25 cellular contexts compared by ENCODE assay signal in genomic region chr9:107153336-107153735, GRCh38.
DNase-seq lines count a peak whose midpoint lies in the region; ATAC-seq and TF ChIP-seq lines count a peak whose summit lies in the region.
"Had no signal": no experiment of that assay in that cellular context is flagged by ENCODE, and none has a peak within 500 bp of the region (broad histone marks: within the 10 kb centered on the region; RNA-seq: fewer than 3 reads in every experiment).

No MANE protein-coding gene starts in this region.

- no peaks in the 10 kb centered on the region for H3K27me3 ChIP-seq in mesendoderm (ENCODE audit: insufficient read depth, low read length, poor library complexity)

- no peak overlapping the region for H2BK5ac ChIP-seq in mesendoderm (ENCODE audit: low read length)

- H3K9ac ChIP-seq in mesendoderm (ENCODE audit: low read length): no peak overlapping the region

- no peak for ATAC-seq in HG02678 (IDR thresholded peaks at IDR 0.05; ENCODE audit: unreplicated experiment)
- ATAC-seq in natural killer cell treated with Interleukin-12 subunit alpha and Interleukin-12 subunit beta and Interleukin-15 and Interleukin-18, amount 100 ng/mL, for 72 hours: no peak
- ATAC-seq: foreskin keratinocyte, lower lobe of right lung, right cardiac atrium, T-cell had no signal

- no peak overlapping the region for H3K23ac ChIP-seq in mesendoderm (ENCODE audit: low read length)

- H3K27me3 Mint-ChIP-seq in natural killer cell treated with Interleukin-12 subunit alpha and Interleukin-12 subunit beta and Interleukin-15 and Interleukin-18, amount 100 ng/mL, for 72 hours: peaks cover 28 to 46% of the 10 kb centered on the region in 2 donors

- H3K27ac ChIP-seq in C4-2B: peak overlapping the region; percentile 12; the same call in 1 of the 2 replicates
- no peak overlapping the region for H3K27ac ChIP-seq in mesendoderm (ENCODE audit: low read depth, low read length)
- H3K27ac ChIP-seq: foreskin keratinocyte, lower lobe of right lung had no signal

- no peak overlapping the region for H2BK120ac ChIP-seq in mesendoderm (ENCODE audit: low read depth, low read length)

- H3K4me3 ChIP-seq in astrocyte of the spinal cord (ENCODE audit: low read depth, low read length) (no peak overlapping the region), mesendoderm (ENCODE audit: low read length) (no peak overlapping the region)
- H3K4me3 ChIP-seq: lower lobe of right lung had no signal

- H3K18ac ChIP-seq in mesendoderm (ENCODE audit: low read length): no peak overlapping the region

- H3K27ac Mint-ChIP-seq in natural killer cell treated with Interleukin-12 subunit alpha and Interleukin-12 subunit beta and Interleukin-15 and Interleukin-18, amount 100 ng/mL, for 72 hours: no peak overlapping the region
- H3K27ac Mint-ChIP-seq: activated CD4-positive, alpha-beta T cell treated with anti-CD3 and anti-CD28 coated beads, Interleukin-2, amount 10 ng/mL, durations not matched to agents 7 days and 5 days; activated naive CD8-positive, alpha-beta T cell treated with anti-CD3 and anti-CD28 coated beads for 36 hours; activated T-helper 2 cell treated with anti-CD3 and anti-CD28 coated beads, Interferon-gamma antibody, Interleukin-2, Interleukin-4, amounts not matched to agents 10 μg/mL and 5 μg/mL and 100 μg/mL, durations not matched to agents 14 hours and 24 hours and 36 hours; CD4-positive, CD25-positive, alpha-beta regulatory T cell; dendritic cell treated with granulocyte-macrophage colony-stimulating factor and Interleukin-4, amounts not matched to agents 40 ng/mL and 50 ng/mL, for 4 days; T-cell had no signal

- DNase-seq in LHCN-M2 (ENCODE audit: low read depth): peak; percentile 87
- peak; percentile 23 for DNase-seq in astrocyte of the spinal cord (ENCODE audit: low read depth, low spot score)
- DNase-seq in mesendoderm: peak; percentile 31
- DNase-seq in cerebellum (ENCODE audit: low spot score): no peak
- no peak for DNase-seq in T-helper 1 cell
- no peak for DNase-seq in natural killer cell treated with Interleukin-12 subunit alpha and Interleukin-12 subunit beta and Interleukin-15 and Interleukin-18, amount 100 ng/mL, for 72 hours (ENCODE audit: low spot score)
- DNase-seq: activated CD4-positive, alpha-beta T cell treated with anti-CD3 and anti-CD28 coated beads, Interleukin-2, amount 10 ng/mL, durations not matched to agents 7 days and 5 days; activated naive CD8-positive, alpha-beta T cell treated with anti-CD3 and anti-CD28 coated beads for 36 hours; CD4-positive, CD25-positive, alpha-beta regulatory T cell; foreskin keratinocyte; GF-D8; hippocampal formation; Kasumi-1; lower lobe of right lung; naive B cell; NCI-H1436; NCI-H2171; NCI-H526 treated with DMSO at 0.1 percent for 48 hours; right cardiac atrium; substantia nigra; T-cell had no signal

- H3K79me2 ChIP-seq in mesendoderm (ENCODE audit: control insufficient read depth, insufficient read depth, low read length): no peaks in the 10 kb centered on the region

- no peak overlapping the region for H3K4ac ChIP-seq in mesendoderm (ENCODE audit: low read depth, low read length)

- H3K36me3 ChIP-seq in mesendoderm (ENCODE audit: control insufficient read depth, insufficient read depth, low read length): no peaks in the 10 kb centered on the region
- H3K36me3 ChIP-seq: lower lobe of right lung had no signal

- H4K5ac ChIP-seq in mesendoderm (ENCODE audit: low read length): no peak overlapping the region

- H3K79me1 ChIP-seq in mesendoderm (ENCODE audit: low read length): no peaks in the 10 kb centered on the region

- WGBS in mesendoderm (ENCODE audit: extremely low coverage, insufficient coverage, low lambda C conversion rate): no CpG with 5 or more reads among the region's 3 CpGs

- no peak overlapping the region for H3K56ac ChIP-seq in mesendoderm (ENCODE audit: low read length)

- H3K4me2 ChIP-seq in mesendoderm (ENCODE audit: low read length): no peak overlapping the region

- H3K9me3 Mint-ChIP-seq in natural killer cell treated with Interleukin-12 subunit alpha and Interleukin-12 subunit beta and Interleukin-15 and Interleukin-18, amount 100 ng/mL, for 72 hours: no peaks in the 10 kb centered on the region
- H3K9me3 Mint-ChIP-seq: activated CD4-positive, alpha-beta T cell treated with anti-CD3 and anti-CD28 coated beads, Interleukin-2, amount 10 ng/mL, durations not matched to agents 7 days and 5 days; activated T-helper 2 cell treated with anti-CD3 and anti-CD28 coated beads, Interferon-gamma antibody, Interleukin-2, Interleukin-4, amounts not matched to agents 10 μg/mL and 5 μg/mL and 100 μg/mL, durations not matched to agents 14 hours and 24 hours and 36 hours; dendritic cell treated with granulocyte-macrophage colony-stimulating factor and Interleukin-4, amounts not matched to agents 40 ng/mL and 50 ng/mL, for 4 days had no signal

- no peak overlapping the region for H4K8ac ChIP-seq in mesendoderm (ENCODE audit: low read depth, low read length)

- H3K4me1 ChIP-seq in mesendoderm (ENCODE audit: control insufficient read depth, low read depth, low read length): no peaks in the 10 kb centered on the region
- H3K4me1 ChIP-seq: foreskin keratinocyte, lower lobe of right lung had no signal

- H3K4me3 Mint-ChIP-seq in natural killer cell treated with Interleukin-12 subunit alpha and Interleukin-12 subunit beta and Interleukin-15 and Interleukin-18, amount 100 ng/mL, for 72 hours: no peak overlapping the region
- H3K4me3 Mint-ChIP-seq: activated CD4-positive, alpha-beta T cell treated with anti-CD3 and anti-CD28 coated beads, Interleukin-2, amount 10 ng/mL, durations not matched to agents 7 days and 5 days; activated naive CD8-positive, alpha-beta T cell treated with anti-CD3 and anti-CD28 coated beads for 36 hours; CD4-positive, CD25-positive, alpha-beta regulatory T cell; dendritic cell treated with granulocyte-macrophage colony-stimulating factor and Interleukin-4, amounts not matched to agents 40 ng/mL and 50 ng/mL, for 4 days; naive B cell; T-cell had no signal

- H2AK5ac ChIP-seq in mesendoderm (ENCODE audit: low read length): no peak overlapping the region

- no peak overlapping the region for H2BK15ac ChIP-seq in mesendoderm (replicated peaks; ENCODE audit: low read depth)

- H3K36me3 Mint-ChIP-seq in natural killer cell treated with Interleukin-12 subunit alpha and Interleukin-12 subunit beta and Interleukin-15 and Interleukin-18, amount 100 ng/mL, for 72 hours: no peaks in the 10 kb centered on the region
- H3K36me3 Mint-ChIP-seq: activated naive CD8-positive, alpha-beta T cell treated with anti-CD3 and anti-CD28 coated beads for 36 hours; CD4-positive, CD25-positive, alpha-beta regulatory T cell; T-cell had no signal

- no peaks in the 10 kb centered on the region for H3K4me1 Mint-ChIP-seq in natural killer cell treated with Interleukin-12 subunit alpha and Interleukin-12 subunit beta and Interleukin-15 and Interleukin-18, amount 100 ng/mL, for 72 hours (ENCODE audit: low read depth in 2 of 2)
- H3K4me1 Mint-ChIP-seq: activated CD4-positive, alpha-beta T cell treated with anti-CD3 and anti-CD28 coated beads, Interleukin-2, amount 10 ng/mL, durations not matched to agents 7 days and 5 days; activated naive CD8-positive, alpha-beta T cell treated with anti-CD3 and anti-CD28 coated beads for 36 hours; CD4-positive, CD25-positive, alpha-beta regulatory T cell; naive B cell; T-cell had no signal

- in situ Hi-C loops in astrocyte of the spinal cord (cut with HindIII; ENCODE audit: low sequenced_read_pairs): no loop called here

- no peak for TF ChIP-seq CTCF in C4-2B (conservative IDR thresholded peaks at IDR 0.05)
- TF ChIP-seq CTCF in astrocyte of the spinal cord (IDR thresholded peaks at IDR 0.05; ENCODE audit: low read depth, low read length): no peak

Comparison
In these comparisons a context has a peak if more than half of its experiments do, and no peak if none do; other contexts are left out.
1. DNase-seq: peak in LHCN-M2 (single experiment), astrocyte of the spinal cord (single experiment) and mesendoderm (single experiment); none in cerebellum (single experiment), T-helper 1 cell (0 of 5) and natural killer cell treated with Interleukin-12 subunit alpha and Interleukin-12 subunit beta and Interleukin-15 and Interleukin-18, amount 100 ng/mL, for 72 hours (single experiment).